5 cellular contexts compared by ENCODE assay signal in the genomic region with DNA sequence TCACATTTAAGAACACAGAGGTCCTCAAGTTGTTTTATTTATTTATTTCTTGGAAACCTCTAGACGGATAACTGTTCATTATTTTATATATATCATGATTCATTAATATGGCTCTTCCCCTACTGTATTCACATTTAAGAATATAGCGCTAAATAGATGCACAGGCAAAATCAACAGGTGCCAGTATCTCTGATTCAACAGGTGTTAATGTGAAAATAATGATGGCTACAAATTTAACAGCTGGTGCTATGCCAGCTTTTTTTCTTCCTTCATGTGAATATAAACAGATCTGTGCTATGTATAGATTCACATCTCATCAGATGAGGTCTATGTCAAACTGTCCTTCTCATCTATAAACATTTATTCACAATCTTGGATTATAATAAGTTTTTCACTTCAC.
"Had no signal": no experiment of that assay in that cellular context is flagged by ENCODE, and none has a peak within 500 bp of the region (broad histone marks: within the 10 kb centered on the region; RNA-seq: fewer than 3 reads in every experiment).

No MANE protein-coding gene starts in this region.

- DNase-seq: IMR-90, KBM-7, KG1 had no signal

- H3K27ac ChIP-seq: HL-60 had no signal

- H3K4me3 ChIP-seq: K562 had no signal
